9 cellular contexts compared by ENCODE assay signal in genomic region chr21:28781602-28782274, GRCh38.
A peak's percentile ranks its signal among the peaks of the same experiment; 100 is the strongest.
DNase-seq lines count a peak whose midpoint lies in the region; ATAC-seq, FAIRE-seq and TF ChIP-seq lines count a peak whose summit lies in the region.
"Had no signal": no experiment of that assay in that cellular context is flagged by ENCODE, and none has a peak within 500 bp of the region (broad histone marks: within the 10 kb centered on the region; RNA-seq: fewer than 3 reads in every experiment).

No MANE protein-coding gene starts in this region.

- no peak for TF ChIP-seq EP300 in SK-N-SH (IDR thresholded peaks at IDR 0.05; ENCODE audit: borderline replicate concordance in 1 of 2, low read depth in 1 of 2, low read length in 1 of 2)

- POLR2A ChIA-PET in SK-N-SH (lab: Yijun Ruan, JAX), result no interaction called here

- H3K4me3 Mint-ChIP-seq in GM23338, result no peak overlapping the region

- no peak overlapping the region for H3K9ac ChIP-seq in SK-N-SH

- CTCF ChIA-PET in SK-N-SH (lab: Yijun Ruan, JAX), result interaction anchor here (0.6 to 1.9 kb wide), 7 partner anchors 10 to 136 kb away, joined by 3 to 10 read pairs (median 3); no protein-coding TSS in a partner anchor

- H3K4me1 Mint-ChIP-seq in GM23338, result no peaks in the 10 kb centered on the region

- ATAC-seq in GM23338, result no peak
- ATAC-seq in right lobe of liver, result peak; percentile 58 to 77 (median 68)

- no peaks in the 10 kb centered on the region for H3K4me1 ChIP-seq in GM23338 (ENCODE audit: insufficient read depth)
- no peaks in the 10 kb centered on the region for H3K4me1 ChIP-seq in SK-N-SH (ENCODE audit: control insufficient read depth in 1 of 2, insufficient read depth in 2 of 2, low read depth in 1 of 2, low read length in 1 of 2)
- H3K4me1 ChIP-seq in right lobe of liver, result no peaks in the 10 kb centered on the region
- H3K4me1 ChIP-seq: SJSA1 had no signal

- H3F3A ChIP-seq in GM23338 (replicated peaks; ENCODE audit: low read depth) (no peaks in the 10 kb centered on the region), SK-N-SH (replicated peaks; ENCODE audit: insufficient read depth) (no peaks in the 10 kb centered on the region)

- H3K27ac Mint-ChIP-seq in GM23338, result no peak overlapping the region

- H3K36me3 Mint-ChIP-seq in GM23338 (ENCODE audit: low read depth), result peaks cover 12% of the 10 kb centered on the region; the same call in 2 of the 3 replicates

- H3K9me3 Mint-ChIP-seq in GM23338, result peaks cover 39% of the 10 kb centered on the region

- TF ChIP-seq POLR2A in right lobe of liver (IDR thresholded peaks at IDR 0.05), result no peak
- no peak for TF ChIP-seq POLR2A in GM12892 (IDR thresholded peaks at IDR 0.05; ENCODE audit: low read depth, low read length)

- H3K9me2 ChIP-seq in GM23338 (ENCODE audit: insufficient read depth) (peaks cover 26% of the 10 kb centered on the region), SK-N-SH (no peaks in the 10 kb centered on the region)

- no peaks in the 10 kb centered on the region for H4K20me1 ChIP-seq in GM23338 (replicated peaks; ENCODE audit: insufficient read depth)
- H4K20me1 ChIP-seq in SK-N-SH (ENCODE audit: insufficient read depth), result no peaks in the 10 kb centered on the region

- peak; percentile 32 for TF ChIP-seq RAD21 in SK-N-SH (IDR thresholded peaks at IDR 0.05; ENCODE audit: low read length)

- H3K9me3 ChIP-seq in SK-N-SH, result no peaks in the 10 kb centered on the region
- H3K9me3 ChIP-seq in right lobe of liver, result no peaks in the 10 kb centered on the region

- no peak for FAIRE-seq in GM12892 (lab: Jason Lieb, UNC)

- DNase-seq in ELR (ENCODE audit: low read depth) (peak; percentile 51), GM23338 (ENCODE audit: low spot score) (peak; percentile 51), SK-N-SH (peak; percentile 37), right lobe of liver (no peak), DMS79 treated with DMSO at 0.1 percent for 48 hours (lab: John Stamatoyannopoulos, UW) (no peak), coronary artery (ENCODE audit: low spot score) (no peak), GM12892 (ENCODE audit: insufficient read length) (no peak)
- DNase-seq in stimulated activated CD4-positive, alpha-beta T cell treated with anti-CD3 and anti-CD28 coated beads, Interleukin-4, amount 100 ng/mL, for 4 hours, result no peak

- H3K27me3 Mint-ChIP-seq in GM23338 (ENCODE audit: insufficient read depth, low read depth, poor library complexity), result no peaks in the 10 kb centered on the region

- intact Hi-C loops in right lobe of liver (cut with DNase I), result no loop called here

- H3K4me2 ChIP-seq in GM23338 (no peak overlapping the region), SK-N-SH (no peak overlapping the region)

- TF ChIP-seq CTCF in GM23338 (conservative IDR thresholded peaks at IDR 0.05; ENCODE audit: low read depth in 2 of 2), result peak; percentile 34 to 53
- peak; percentile 65 for TF ChIP-seq CTCF in SK-N-SH (IDR thresholded peaks at IDR 0.05)
- peak; percentile 32 to 54 (median 40) for TF ChIP-seq CTCF in right lobe of liver (IDR thresholded peaks at IDR 0.05)
- no peak for TF ChIP-seq CTCF in coronary artery (IDR thresholded peaks at IDR 0.05)

- H3K27ac ChIP-seq in GM23338 (ENCODE audit: low read depth) (no peak overlapping the region), SK-N-SH (ENCODE audit: low read depth in 2 of 2, low read length in 1 of 2) (no peak overlapping the region), right lobe of liver (no peak overlapping the region), coronary artery (no peak overlapping the region)
- H3K27ac ChIP-seq: SJSA1 had no signal

- H3K79me2 ChIP-seq in GM23338 (replicated peaks; ENCODE audit: insufficient read depth), result no peaks in the 10 kb centered on the region
- H3K79me2 ChIP-seq in SK-N-SH (ENCODE audit: insufficient read depth), result no peaks in the 10 kb centered on the region

- H2AFZ ChIP-seq in GM23338, result no peak overlapping the region
- H2AFZ ChIP-seq in SK-N-SH (ENCODE audit: low read depth), result no peak overlapping the region

- H3K36me3 ChIP-seq in GM23338 (ENCODE audit: insufficient read depth), result no peaks in the 10 kb centered on the region
- no peaks in the 10 kb centered on the region for H3K36me3 ChIP-seq in SK-N-SH (replicated peaks in 1 of 2; ENCODE audit: control insufficient read depth in 1 of 2, insufficient read depth in 2 of 2, low read length in 1 of 2)
- H3K36me3 ChIP-seq in right lobe of liver, result no peaks in the 10 kb centered on the region
- H3K36me3 ChIP-seq: SJSA1 had no signal

- no peaks in the 10 kb centered on the region for H3K27me3 ChIP-seq in GM23338 (ENCODE audit: insufficient read depth)
- no peaks in the 10 kb centered on the region for H3K27me3 ChIP-seq in SK-N-SH (ENCODE audit: insufficient read depth)
- no peaks in the 10 kb centered on the region for H3K27me3 ChIP-seq in right lobe of liver
- H3K27me3 ChIP-seq: SJSA1 had no signal

- H3K4me3 ChIP-seq in GM23338, result no peak overlapping the region
- H3K4me3 ChIP-seq in SK-N-SH (ENCODE audit: low read depth in 2 of 2, low read length in 1 of 2), result no peak overlapping the region
- H3K4me3 ChIP-seq in right lobe of liver, result no peak overlapping the region
- no peak overlapping the region for H3K4me3 ChIP-seq in coronary artery
- H3K4me3 ChIP-seq: SJSA1 had no signal

TF ChIP-seq in GM23338, 12 proteins besides CTCF, POLR2A, EP300 and RAD21 (continues in another document):
- no peak for TF ChIP-seq ETS1 (IDR thresholded peaks at IDR 0.05)
- TF ChIP-seq CREB1 (CRISPR knock-in tag; IDR thresholded peaks at IDR 0.05; ENCODE audit: low read depth), result no peak
- no peak for TF ChIP-seq ZNF114 (CRISPR knock-in tag; IDR thresholded peaks at IDR 0.05)
- TF ChIP-seq EZH2phosphoT487 (IDR thresholded peaks at IDR 0.05; ENCODE audit: unreplicated experiment), result no peak
- no peak for TF ChIP-seq ZNF331 (CRISPR knock-in tag; IDR thresholded peaks at IDR 0.05; ENCODE audit: low read depth)
- no peak for TF ChIP-seq POLR2AphosphoS5 (IDR thresholded peaks at IDR 0.05; ENCODE audit: low read depth)
- TF ChIP-seq STAT1 (IDR thresholded peaks at IDR 0.05; ENCODE audit: unreplicated experiment), result no peak
- TF ChIP-seq JUNB (IDR thresholded peaks at IDR 0.05; ENCODE audit: unreplicated experiment), result no peak

TF ChIP-seq in SK-N-SH, 30 proteins besides CTCF, POLR2A, EP300 and RAD21:
- TF ChIP-seq SMC3 (IDR thresholded peaks at IDR 0.05; ENCODE audit: low read depth, low read length) (peak; percentile 35; the same call in 1 of the 2 replicates), FOSL2 (IDR thresholded peaks at IDR 0.05; ENCODE audit: borderline replicate concordance, low read depth) (no peak), SIN3A (IDR thresholded peaks at IDR 0.05; ENCODE audit: borderline replicate concordance, low read depth, low read length) (no peak), RCOR1 (IDR thresholded peaks at IDR 0.05; ENCODE audit: low read length) (no peak), TEAD4 (IDR thresholded peaks at IDR 0.05; ENCODE audit: borderline replicate concordance, insufficient read depth) (no peak)

Comparison
In these comparisons a context has a peak if more than half of its experiments do, and no peak if none do; other contexts are left out.
1. DNase-seq: peak in ELR (single experiment), GM23338 (single experiment) and SK-N-SH (single experiment); none in right lobe of liver (0 of 3), DMS79 treated with DMSO at 0.1 percent for 48 hours (single experiment), coronary artery (single experiment), GM12892 (single experiment) and stimulated activated CD4-positive, alpha-beta T cell treated with anti-CD3 and anti-CD28 coated beads, Interleukin-4, amount 100 ng/mL, for 4 hours (0 of 2).